Comparison of ENCODE assay signal across 21 cellular contexts in genomic region chr6:143021543-143021942, GRCh38. TPM values are rescaled to one million over a fixed set of nuclear protein-coding genes. Genes with fewer than 3 reads are reported as not detected.
DNase-seq lines count a peak whose midpoint lies in the region; ATAC-seq, FAIRE-seq and TF ChIP-seq lines count a peak whose summit lies in the region.
"Had no signal": no experiment of that assay in that cellular context is flagged by ENCODE, and none has a peak within 500 bp of the region (broad histone marks: within the 10 kb centered on the region; RNA-seq: fewer than 3 reads in every experiment).

No MANE protein-coding gene starts in this region.

- H3K36me3 ChIP-seq in K562 (ENCODE audit: control insufficient read depth, insufficient read depth, low read length) (no peaks in the 10 kb centered on the region), body of pancreas (replicated peaks in 1 of 2; ENCODE audit: insufficient read depth in 1 of 2, low read depth in 2 of 2) (no peaks in the 10 kb centered on the region)
- H3K36me3 ChIP-seq: BLaER1 treated with 17β-estradiol and CSF1 and Interleukin-3, amounts not matched to agents 10 nM and 100 nM had no signal

- in situ Hi-C loops in K562 (cut with MboI), result no loop called here

- no peak for TF ChIP-seq EP300 in A549 (IDR thresholded peaks at IDR 0.05)
- TF ChIP-seq EP300 in K562 (IDR thresholded peaks at IDR 0.05; ENCODE audit: low read length), result no peak

- H3K36me3 Mint-ChIP-seq in type B pancreatic cell, result no peaks in the 10 kb centered on the region
- H3K36me3 Mint-ChIP-seq: CD8-positive, alpha-beta T cell had no signal

- intact Hi-C loops in K562 (cut with micrococcal nuclease) (loop anchor here (10.0 kb wide), 1 partner anchor 197 kb away; no protein-coding TSS in a partner anchor), body of pancreas (cut with DNase I) (no loop called here)

- H3K27ac Mint-ChIP-seq in type B pancreatic cell, result no peak overlapping the region
- H3K27ac Mint-ChIP-seq: B cell; CD4-positive, alpha-beta T cell; CD8-positive, alpha-beta T cell had no signal

- DNase-seq in A549 (ENCODE audit: low read depth in 1 of 2, low spot score in 1 of 2), result no peak
- DNase-seq in GM12891 (ENCODE audit: insufficient read length, low spot score), result no peak
- no peak for DNase-seq in K562 (ENCODE audit: extremely low read depth in 1 of 4, low spot score in 3 of 4)
- DNase-seq in type B pancreatic cell (ENCODE audit: extremely low spot score, unreplicated experiment), result no peak
- no peak for DNase-seq in body of pancreas
- DNase-seq: 8988T; AML-193; Caco-2; Calu3; CD4-positive, alpha-beta T cell; CD8-positive, alpha-beta T cell; DMS79 treated with DMSO at 0.1 percent for 48 hours; GF-D8 had no signal

- POLR2A ChIA-PET in A549 (lab: Yijun Ruan, JAX), result no interaction called here
- POLR2A ChIA-PET in K562 (lab: Yijun Ruan, JAX), result no interaction called here

- 57% methylated on average over 6 of the region's 6 CpGs for WGBS in A549 (ENCODE audit: missing lambda C conversion rate)
- 21% methylated on average over 6 of the region's 6 CpGs for WGBS in K562 (ENCODE audit: insufficient coverage, low coverage, missing lambda C conversion rate)
- WGBS in body of pancreas, 2 donors, result 86 to 87% methylated on average over 6 of the region's 6 CpGs

- TF ChIP-seq CTCF in A549 (IDR thresholded peaks at IDR 0.05), result no peak
- no peak for TF ChIP-seq CTCF in K562 (IDR thresholded peaks at IDR 0.05 in 2 of 3, conservative IDR thresholded peaks at IDR 0.05 in 1 of 3; ENCODE audit: insufficient read depth in 2 of 3, low read depth in 1 of 3, low read length in 3 of 3)
- TF ChIP-seq CTCF in type B pancreatic cell (conservative IDR thresholded peaks at IDR 0.05), result no peak
- TF ChIP-seq CTCF in body of pancreas (IDR thresholded peaks at IDR 0.05), result no peak

- H3K9me3 ChIP-seq in A549 (no peaks in the 10 kb centered on the region), K562 (replicated peaks; ENCODE audit: control insufficient read depth, insufficient read depth, low read depth, low read length) (no peaks in the 10 kb centered on the region; the same call in 1 of the 2 replicates), body of pancreas (no peaks in the 10 kb centered on the region)
- H3K9me3 ChIP-seq: Caco-2 had no signal

- H3K79me2 ChIP-seq in K562 (ENCODE audit: control insufficient read depth, insufficient read depth, low read length), result no peaks in the 10 kb centered on the region

- H3K4me1 ChIP-seq in A549, result no peaks in the 10 kb centered on the region
- H3K4me1 ChIP-seq in K562 (replicated peaks in 1 of 2; ENCODE audit: control insufficient read depth in 2 of 2, insufficient read depth in 2 of 2, low read length in 2 of 2), result peaks cover 0 to 5% of the 10 kb centered on the region in 2 experiments; a peak in 1 of 5 replicates
- H3K4me1 ChIP-seq in body of pancreas, result no peaks in the 10 kb centered on the region
- H3K4me1 ChIP-seq: BLaER1 treated with 17β-estradiol and CSF1 and Interleukin-3, amounts not matched to agents 10 nM and 100 nM; Caco-2 had no signal

- H3K9me3 Mint-ChIP-seq in type B pancreatic cell, result no peaks in the 10 kb centered on the region

- H3K27ac ChIP-seq in A549 (no peak overlapping the region), K562 (ENCODE audit: extremely low read depth, low read depth, low read length) (no peak overlapping the region), body of pancreas (no peak overlapping the region)
- H3K27ac ChIP-seq: BLaER1 treated with 17β-estradiol and CSF1 and Interleukin-3, amounts not matched to agents 10 nM and 100 nM; C4-2B had no signal

- H3K9me1 ChIP-seq in K562 (ENCODE audit: control insufficient read depth, insufficient read depth, low read length), result no peaks in the 10 kb centered on the region

- TF ChIP-seq POLR2A in A549 (IDR thresholded peaks at IDR 0.05; ENCODE audit: low read length) (no peak), GM12891 (IDR thresholded peaks at IDR 0.05; ENCODE audit: low read depth, low read length) (no peak), K562 (conservative IDR thresholded peaks at IDR 0.05) (no peak), body of pancreas (IDR thresholded peaks at IDR 0.05) (no peak)

- FAIRE-seq in A549 (lab: Jason Lieb, UNC) (no peak), GM12891 (lab: Jason Lieb, UNC) (peak; percentile 26), K562 (lab: Jason Lieb, UNC) (no peak)
- FAIRE-seq: A204.1, D721Med, GM12892, GM18507 had no signal

- no TSS peak for BruUV-seq in K562 (replicated peaks; lab: Mats Ljungman, UMichigan)

- CTCF ChIA-PET in A549 (lab: Yijun Ruan, JAX) (no interaction called here), K562 (lab: Yijun Ruan, JAX; ENCODE audit: low intra/inter-chr PET ratio) (no interaction called here)

- no peaks in the 10 kb centered on the region for H3K4me1 Mint-ChIP-seq in type B pancreatic cell (ENCODE audit: unreplicated experiment)
- H3K4me1 Mint-ChIP-seq: B cell had no signal

- H3K4me3 Mint-ChIP-seq in type B pancreatic cell, result no peak overlapping the region
- H3K4me3 Mint-ChIP-seq: B cell; CD4-positive, alpha-beta T cell; CD8-positive, alpha-beta T cell had no signal

- no peak for ATAC-seq in A549
- no peak for ATAC-seq in K562
- no peak for ATAC-seq in HG02798 (IDR thresholded peaks at IDR 0.05; ENCODE audit: poor library complexity, unreplicated experiment)
- no peak for ATAC-seq in body of pancreas
- ATAC-seq: CD8-positive, alpha-beta T cell had no signal

- H2AFZ ChIP-seq in K562 (ENCODE audit: low read depth, low read length), result peak overlapping the region; percentile 48

- no peaks in the 10 kb centered on the region for H4K20me1 ChIP-seq in K562 (replicated peaks; ENCODE audit: control insufficient read depth, insufficient read depth, low read length)
- H4K20me1 ChIP-seq: BLaER1 treated with 17β-estradiol and CSF1 and Interleukin-3, amounts not matched to agents 10 nM and 100 nM had no signal

- H3K4me3 ChIP-seq in A549 (no peak overlapping the region), K562 (no peak overlapping the region), body of pancreas (no peak overlapping the region)
- H3K4me3 ChIP-seq: BLaER1 treated with 17β-estradiol and CSF1 and Interleukin-3, amounts not matched to agents 10 nM and 100 nM had no signal

- H3K4me2 ChIP-seq in A549 (no peak overlapping the region), K562 (ENCODE audit: insufficient read depth, low read length) (no peak overlapping the region)
- H3K4me2 ChIP-seq: BLaER1 treated with 17β-estradiol and CSF1 and Interleukin-3, amounts not matched to agents 10 nM and 100 nM had no signal

- TF ChIP-seq RAD21 in A549 (conservative IDR thresholded peaks at IDR 0.05 in 1 of 2, IDR thresholded peaks at IDR 0.05 in 1 of 2) (no peak), K562 (CRISPR knock-in tag; conservative IDR thresholded peaks at IDR 0.05 in 1 of 2, IDR thresholded peaks at IDR 0.05 in 1 of 2) (no peak)

- no peaks in the 10 kb centered on the region for H3K27me3 Mint-ChIP-seq in type B pancreatic cell
- H3K27me3 Mint-ChIP-seq: B cell; CD4-positive, alpha-beta T cell had no signal

- H3K27me3 ChIP-seq in K562 (ENCODE audit: control insufficient read depth in 2 of 2, insufficient read depth in 2 of 2, low read length in 2 of 2), result no peaks in the 10 kb centered on the region
- no peaks in the 10 kb centered on the region for H3K27me3 ChIP-seq in body of pancreas
- H3K27me3 ChIP-seq: BLaER1 treated with 17β-estradiol and CSF1 and Interleukin-3, amounts not matched to agents 10 nM and 100 nM had no signal

- no peak overlapping the region for H3K9ac ChIP-seq in K562 (ENCODE audit: insufficient read depth in 1 of 2, low read depth in 2 of 2, low read length in 2 of 2)
- H3K9ac ChIP-seq: BLaER1 treated with 17β-estradiol and CSF1 and Interleukin-3, amounts not matched to agents 10 nM and 100 nM had no signal

TF ChIP-seq in A549, 52 proteins besides CTCF, POLR2A, EP300 and RAD21:
- no peak for TF ChIP-seq SMC3 (IDR thresholded peaks at IDR 0.05)
- peak; percentile 52 for TF ChIP-seq MAFK (IDR thresholded peaks at IDR 0.05; ENCODE audit: partially characterized antibody)

TF ChIP-seq in GM12891, 5 proteins besides CTCF, POLR2A, EP300 and RAD21 (continues in another document):
- TF ChIP-seq POU2F2 (IDR thresholded peaks at IDR 0.05; ENCODE audit: low read depth, low read length) (no peak), POLR2AphosphoS5 (IDR thresholded peaks at IDR 0.05; ENCODE audit: low read depth, low read length) (no peak), SPI1 (IDR thresholded peaks at IDR 0.05; ENCODE audit: low read depth, low read length) (no peak)

TF ChIP-seq in K562, 482 proteins besides CTCF, POLR2A, EP300 and RAD21:
- TF ChIP-seq ZNF316 (IDR thresholded peaks at IDR 0.05) (peak; percentile 61), POLR2H (tag; IDR thresholded peaks at IDR 0.05; ENCODE audit: low read depth) (no peak), TEAD4 (IDR thresholded peaks at IDR 0.05; ENCODE audit: low read length) (no peak), TEAD4 (CRISPR knock-in tag; IDR thresholded peaks at IDR 0.05; ENCODE audit: borderline replicate concordance) (no peak), HLTF (IDR thresholded peaks at IDR 0.05) (no peak)

RNA-seq across cellular contexts. Expression of gene AIG1, which starts 39.1 kb away (rescaled TPM):
- polyA plus RNA-seq in A549 (2011; rRNA removed) (35.8 and 38.3 TPM in 2 replicates), A549 (2017; fragmentation: RNase III; extraction: RNeasy Plus Mini Kit Qiagen cat#74134 plus additional on column Dnase treatment) (27.7 to 29.5 TPM (median 29.1 TPM) in 3 replicates), K562 (2011; rRNA removed) (279 and 333 TPM in 2 replicates), K562 (2014; fragmentation: Illumina TruSeq; extraction: Trizol) (95.2 and 110 TPM in 2 replicates), K562 (2014; fragmentation: Nextera tagmentation; extraction: Ambion mirVana) (100 to 1,000 TPM; 129 to 169 TPM), K562 (2014; rRNA removed) (127 and 157 TPM in 2 replicates)
- 22.8 and 23.0 TPM in 2 replicates for polyA plus RNA-seq in A549 (2012; cell fraction: cytosol; rRNA removed)
- 10.4 and 19.9 TPM in 2 replicates for polyA plus RNA-seq in A549 (2012; cell fraction: nucleus; rRNA removed)
- polyA minus RNA-seq in A549 (2011; rRNA and poly(A)+ RNA removed), result 25.7 and 30.5 TPM in 2 replicates
- polyA plus RNA-seq in GM12891 (2012; ENCODE audit: low read depth, missing spikeins), result 25.1 TPM
- 161 and 345 TPM in 2 replicates for total RNA-seq in K562 (2011; cell fraction: chromatin; rRNA removed; ENCODE audit: low replicate concordance)
- 110 and 115 TPM in 2 replicates for total RNA-seq in K562 (2011; cell fraction: nucleolus; rRNA removed)
- total RNA-seq in K562 (2011; cell fraction: nucleoplasm; rRNA removed), result 203 and 359 TPM in 2 replicates
- total RNA-seq in K562 (2014; rRNA removed) (74.8 and 75.7 TPM in 2 replicates), K562 (2014; rRNA removed; fragmentation: Illumina TruSeq; extraction: Trizol) (116 and 118 TPM in 2 replicates), K562 (2015; rRNA removed; fragmentation: Illumina TruSeq; extraction: Trizol) (127 and 134 TPM in 2 replicates), K562 (2021) (85.2 and 89.8 TPM in 2 replicates), type B pancreatic cell (ENCODE audit: low replicate concordance) (34.3 and 37.8 TPM in 2 replicates), body of pancreas (10 to 100 TPM; 11.9 to 13.5 TPM)
- 118 and 187 TPM in 2 replicates for polyA plus RNA-seq in K562 (2011; cell fraction: cytosol; rRNA removed)
- polyA plus RNA-seq in K562 (2011; cell fraction: nucleus; rRNA removed), result 379 TPM in 2 replicates
- 94.1 and 189 TPM in 2 replicates for polyA plus RNA-seq in K562 (2012)
- 131 and 152 TPM in 2 replicates for polyA minus RNA-seq in K562 (2011; rRNA and poly(A)+ RNA removed)
- polyA minus RNA-seq in K562 (2011; cell fraction: cytosol; rRNA and poly(A)+ RNA removed), result 54.3 and 60.9 TPM in 2 replicates
- 204 and 231 TPM in 2 replicates for polyA minus RNA-seq in K562 (2011; cell fraction: nucleus; rRNA and poly(A)+ RNA removed)

Comparison
In these comparisons a context has a peak if more than half of its experiments do, and no peak if none do; other contexts are left out.
1. Of the 35 proteins assayed by ChIP-seq in both K562 and A549: peak only in K562: none; only in A549: MAFK; in both: none; in neither: 34.